In genomic region chr19:49148784-49149651, GRCh38 we compare ENCODE assay signal across 8 cellular contexts. TPM values are rescaled to one million over a fixed set of nuclear protein-coding genes. Genes with fewer than 3 reads are reported as not detected.
DNase-seq lines count a peak whose midpoint lies in the region; ATAC-seq and TF ChIP-seq lines count a peak whose summit lies in the region.

No MANE protein-coding gene starts in this region.

- H3K27me3 ChIP-seq in CD4-positive, alpha-beta memory T cell (ENCODE audit: insufficient read depth, low read length), result peaks cover 39% of the 10 kb centered on the region

- ATAC-seq in GM18505 (IDR thresholded peaks at IDR 0.05; ENCODE audit: unreplicated experiment), result no peak

- H3K36me3 Mint-ChIP-seq in CD4-positive, alpha-beta memory T cell, result no peaks in the 10 kb centered on the region

- POLR2A ChIA-PET in CD4-positive, alpha-beta memory T cell (lab: Charles Lee; ENCODE audit: partially characterized antibody), result interaction anchor here (3.3 kb wide), 1 partner anchor 32 kb away, joined by 9 read pairs; no protein-coding TSS in a partner anchor

- H3K4me1 Mint-ChIP-seq in CD4-positive, alpha-beta memory T cell, result peaks cover 14 to 58% (median 26%) of the 10 kb centered on the region in 4 donors

- no peak for TF ChIP-seq POLR2A in GM18505 (IDR thresholded peaks at IDR 0.05; ENCODE audit: borderline replicate concordance, extremely low read depth, insufficient read depth, insufficient read length)

- WGBS in mesodermal cell (ENCODE audit: insufficient coverage in 2 of 2), 2 experiments, result 2% methylated on average over 37 to 40 of the region's 49 CpGs

- intact Hi-C loops in CD4-positive, alpha-beta memory T cell (cut with micrococcal nuclease), result no loop called here

- no peaks in the 10 kb centered on the region for H3K36me3 ChIP-seq in CD4-positive, alpha-beta memory T cell (ENCODE audit: insufficient read depth, low read length)
- no peaks in the 10 kb centered on the region for H3K36me3 ChIP-seq in mesodermal cell (ENCODE audit: control insufficient read depth, insufficient read depth, low read length)

- H3K27ac Mint-ChIP-seq in CD4-positive, alpha-beta memory T cell, result peak overlapping the region in 1 of 7 donors; percentile 71

- no peaks in the 10 kb centered on the region for H3K9me3 ChIP-seq in CD4-positive, alpha-beta memory T cell (ENCODE audit: control insufficient read depth in 1 of 2, low read length in 2 of 2)
- H3K9me3 ChIP-seq in mesodermal cell (ENCODE audit: control insufficient read depth, low read length), result no peaks in the 10 kb centered on the region

- peaks cover 36 to 53% of the 10 kb centered on the region in 2 donors for H3K27me3 Mint-ChIP-seq in CD4-positive, alpha-beta memory T cell

- no peak overlapping the region for H3K27ac ChIP-seq in CD4-positive, alpha-beta memory T cell (ENCODE audit: low read depth, low read length)
- H3K27ac ChIP-seq in mesodermal cell (ENCODE audit: low read depth, low read length, severe bottlenecking), result peak overlapping the region; percentile 89

- peak overlapping the region; percentile 63 to 91 (median 74) for H3K4me3 Mint-ChIP-seq in CD4-positive, alpha-beta memory T cell

- peaks cover 46% of the 10 kb centered on the region for H3K4me1 ChIP-seq in CD4-positive, alpha-beta memory T cell (ENCODE audit: insufficient read depth, low read length)
- H3K4me1 ChIP-seq in mesodermal cell (ENCODE audit: control insufficient read depth, insufficient read depth, low read length, poor library complexity, severe bottlenecking), result peaks cover 7% of the 10 kb centered on the region

- peak; percentile 64 to 85 (median 69) for DNase-seq in CD4-positive, alpha-beta memory T cell
- DNase-seq in HuH-7.5 (ENCODE audit: low spot score) (peak; percentile 98), OCI-M2 (lab: John Stamatoyannopoulos, UW; ENCODE audit: unreplicated experiment) (peak; percentile 95), activated T-cell treated with anti-CD3 and anti-CD28 coated beads for 48 hours (ENCODE audit: low read depth) (peak; percentile 77), epidermal melanocyte (ENCODE audit: insufficient read length, low spot score) (peak; percentile 87)
- DNase-seq in stimulated activated CD8-positive, alpha-beta memory T cell treated with anti-CD3 and anti-CD28 coated beads, Interleukin-15, amount 100 ng/mL, for 24 hours (ENCODE audit: low read depth), result peak; percentile 54

- H3K9me3 Mint-ChIP-seq in CD4-positive, alpha-beta memory T cell, result peaks cover 0 to 6% (median 0%) of the 10 kb centered on the region in 8 donors

- CTCF ChIA-PET in CD4-positive, alpha-beta memory T cell (lab: Charles Lee; ENCODE audit: partially characterized antibody), result interaction anchor here (0.7 to 7.1 kb wide), 4 partner anchors 43 to 151 kb away, joined by 4 to 83 read pairs (median 5); no protein-coding TSS in a partner anchor

- peak overlapping the region in 1 of 2 donors; percentile 42 for H3K4me3 ChIP-seq in CD4-positive, alpha-beta memory T cell (ENCODE audit: low read length in 2 of 2)
- peak overlapping the region; percentile 56 for H3K4me3 ChIP-seq in mesodermal cell (ENCODE audit: extremely low read depth, insufficient read depth, low read length, poor library complexity, severe bottlenecking)

RNA-seq across cellular contexts. Expression of gene HRC, which starts 6.2 kb away (rescaled TPM):
- not detected for total RNA-seq in CD4-positive, alpha-beta memory T cell
- not detected for polyA plus RNA-seq in CD4-positive, alpha-beta memory T cell
- polyA plus RNA-seq in mesodermal cell (2013, experiment 1 of 2), result 11.2 TPM
- polyA plus RNA-seq in mesodermal cell (2013, experiment 2 of 2), result 10.9 TPM

RNA-seq across cellular contexts. Expression of gene TRPM4, which starts 8.6 kb away (rescaled TPM):
- total RNA-seq in CD4-positive, alpha-beta memory T cell, result under 1 TPM in 1 of 2 experiments, not detected in 1; 0.41 TPM
- polyA plus RNA-seq in CD4-positive, alpha-beta memory T cell, result not detected
- polyA plus RNA-seq in mesodermal cell (2013, experiment 1 of 2), result 25.4 TPM
- 22.0 TPM for polyA plus RNA-seq in mesodermal cell (2013, experiment 2 of 2)

RNA-seq across cellular contexts. Expression of gene PPFIA3, which starts 29.7 kb away (rescaled TPM):
- total RNA-seq in CD4-positive, alpha-beta memory T cell, result 1 to 10 TPM; 4.0 to 4.5 TPM
- polyA plus RNA-seq in CD4-positive, alpha-beta memory T cell, result under 1 TPM; 0.27 to 0.68 TPM
- 18.0 TPM for polyA plus RNA-seq in mesodermal cell (2013, experiment 1 of 2)
- 13.7 TPM for polyA plus RNA-seq in mesodermal cell (2013, experiment 2 of 2)

RNA-seq across cellular contexts. Expression of gene C19orf73, which starts 30.1 kb away (rescaled TPM):
- 1 to 10 TPM; 1.7 to 1.9 TPM for total RNA-seq in CD4-positive, alpha-beta memory T cell
- polyA plus RNA-seq in CD4-positive, alpha-beta memory T cell, result 1 to 10 TPM; 1.9 to 3.7 TPM
- 2.5 TPM for polyA plus RNA-seq in mesodermal cell (2013, experiment 1 of 2)
- polyA plus RNA-seq in mesodermal cell (2013, experiment 2 of 2), result 2.5 TPM

RNA-seq across cellular contexts. Expression of gene LIN7B, which starts 34.8 kb away (rescaled TPM):
- total RNA-seq in CD4-positive, alpha-beta memory T cell, result 10 to 100 TPM; 17.7 to 18.6 TPM
- polyA plus RNA-seq in CD4-positive, alpha-beta memory T cell, result 1 to 10 TPM; 4.4 to 5.3 TPM
- polyA plus RNA-seq in mesodermal cell (2013, experiment 1 of 2), result 14.7 TPM
- polyA plus RNA-seq in mesodermal cell (2013, experiment 2 of 2), result 9.3 TPM
